12 cellular contexts compared by ENCODE assay signal in the genomic region with DNA sequence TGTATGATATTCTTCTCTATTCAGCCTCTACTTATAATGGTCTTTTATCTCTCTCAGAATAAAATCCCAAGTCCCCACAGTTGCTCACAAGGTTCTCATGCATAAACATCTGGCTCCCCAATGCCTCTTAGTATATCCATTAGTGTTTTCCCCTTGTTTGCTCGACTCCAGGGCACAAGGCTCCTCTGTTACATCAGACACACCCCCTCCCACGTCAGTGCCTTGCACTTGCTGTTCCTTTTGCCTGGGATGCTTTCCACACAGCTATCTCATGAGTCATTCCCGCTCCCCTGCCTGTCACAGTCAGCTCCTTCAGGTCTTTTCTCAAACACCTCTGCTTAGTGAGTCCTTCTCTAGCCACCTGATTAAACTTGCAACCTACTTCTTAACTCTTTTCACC.
DNase-seq lines count a peak whose midpoint lies in the region; ATAC-seq and TF ChIP-seq lines count a peak whose summit lies in the region.
"Had no signal": no experiment of that assay in that cellular context is flagged by ENCODE, and none has a peak within 500 bp of the region (broad histone marks: within the 10 kb centered on the region; RNA-seq: fewer than 3 reads in every experiment).

No MANE protein-coding gene starts in this region.

- TF ChIP-seq CTCF in PC-3 (conservative IDR thresholded peaks at IDR 0.05; ENCODE audit: low read depth, low read length) (no peak), fibroblast of mammary gland (conservative IDR thresholded peaks at IDR 0.05; ENCODE audit: control insufficient read depth, insufficient read depth, low read depth, low read length) (no peak), colonic mucosa (IDR thresholded peaks at IDR 0.05) (no peak)

- DNase-seq in A172 (ENCODE audit: low spot score) (peak; percentile 66), PC-3 (peak; percentile 64), fibroblast of mammary gland (ENCODE audit: low read depth) (peak; percentile 2), colonic mucosa (no peak), COR-L47 (lab: John Stamatoyannopoulos, UW) (no peak), T1000 (lab: John Stamatoyannopoulos, UW) (no peak)
- no peak for DNase-seq in stimulated activated CD4-positive, alpha-beta T cell treated with anti-CD3 and anti-CD28 coated beads, Interleukin-4, amount 100 ng/mL, for 4 hours
- DNase-seq: KBM-7; NCI-H187 treated with DMSO at 0.1 percent for 48 hours; NK-92 treated with Interleukin-12 subunit alpha and Interleukin-12 subunit beta, amount 100 ng/mL, for 24 hours; T-cell had no signal

- H2AFZ ChIP-seq in PC-3 (ENCODE audit: low read length), result no peak overlapping the region

- H3K79me2 ChIP-seq in PC-3 (ENCODE audit: low read length), result no peaks in the 10 kb centered on the region

- CTCF ChIA-PET in PC-3 (lab: Charles Lee), result no interaction called here

- H3K4me2 ChIP-seq in PC-3 (ENCODE audit: low read length), result no peak overlapping the region

- H3F3A ChIP-seq in PC-3 (ENCODE audit: low read length, unreplicated experiment), result no peaks in the 10 kb centered on the region

- H3K4me3 ChIP-seq in PC-3 (ENCODE audit: low read length) (no peak overlapping the region), fibroblast of mammary gland (ENCODE audit: control insufficient read depth, low read depth, low read length) (no peak overlapping the region), colonic mucosa (no peak overlapping the region)

- no peaks in the 10 kb centered on the region for H3K9me2 ChIP-seq in PC-3 (replicated peaks; ENCODE audit: low read length)

- no peak overlapping the region for H3K9ac ChIP-seq in PC-3 (ENCODE audit: low read length)
- no peak overlapping the region for H3K9ac ChIP-seq in colonic mucosa (ENCODE audit: low read depth in 2 of 2, low read length in 2 of 2)

- no TSS peak for BruUV-seq in PC-3 (replicated peaks; lab: Mats Ljungman, UMichigan)

- H3K27me3 ChIP-seq in PC-3 (ENCODE audit: low read length) (no peaks in the 10 kb centered on the region), layer of hippocampus (ENCODE audit: control insufficient read depth, insufficient read depth, low read length) (no peaks in the 10 kb centered on the region), colonic mucosa (no peaks in the 10 kb centered on the region)

- H4K20me1 ChIP-seq in PC-3 (ENCODE audit: low read length), result no peaks in the 10 kb centered on the region

- POLR2A ChIA-PET in PC-3 (lab: Charles Lee; ENCODE audit: unreplicated experiment), result interaction anchor here (0.6 kb wide), 1 partner anchor 36 kb away, joined by 3 read pairs; no protein-coding TSS in a partner anchor

- no peak overlapping the region for H3K27ac ChIP-seq in PC-3 (ENCODE audit: low read length)
- peak overlapping the region; percentile 79 for H3K27ac ChIP-seq in layer of hippocampus (ENCODE audit: low read depth, low read length)
- H3K27ac ChIP-seq in colonic mucosa, result no peak overlapping the region

- no peaks in the 10 kb centered on the region for H3K4me1 ChIP-seq in PC-3 (ENCODE audit: insufficient read depth, low read length)
- no peaks in the 10 kb centered on the region for H3K4me1 ChIP-seq in colonic mucosa

- no peaks in the 10 kb centered on the region for H3K9me3 ChIP-seq in PC-3 (ENCODE audit: low read length)
- no peaks in the 10 kb centered on the region for H3K9me3 ChIP-seq in colonic mucosa

- H3K36me3 ChIP-seq in PC-3 (ENCODE audit: low read depth, low read length) (no peaks in the 10 kb centered on the region), colonic mucosa (no peaks in the 10 kb centered on the region)

- ATAC-seq in PC-3, result peak; percentile 84
- ATAC-seq: T-cell had no signal

- intact Hi-C loops in PC-3 (cut with micrococcal nuclease), result no loop called here
- intact Hi-C loops in colonic mucosa (cut with DNase I), result no loop called here

Comparison
In these comparisons a context has a peak if more than half of its experiments do, and no peak if none do; other contexts are left out.
1. DNase-seq: peak in A172 (single experiment), PC-3 (single experiment) and fibroblast of mammary gland (single experiment); none in colonic mucosa (single experiment), stimulated activated CD4-positive, alpha-beta T cell treated with anti-CD3 and anti-CD28 coated beads, Interleukin-4, amount 100 ng/mL, for 4 hours (0 of 2), COR-L47 (single experiment) and T1000 (single experiment).